In the genomic region with DNA sequence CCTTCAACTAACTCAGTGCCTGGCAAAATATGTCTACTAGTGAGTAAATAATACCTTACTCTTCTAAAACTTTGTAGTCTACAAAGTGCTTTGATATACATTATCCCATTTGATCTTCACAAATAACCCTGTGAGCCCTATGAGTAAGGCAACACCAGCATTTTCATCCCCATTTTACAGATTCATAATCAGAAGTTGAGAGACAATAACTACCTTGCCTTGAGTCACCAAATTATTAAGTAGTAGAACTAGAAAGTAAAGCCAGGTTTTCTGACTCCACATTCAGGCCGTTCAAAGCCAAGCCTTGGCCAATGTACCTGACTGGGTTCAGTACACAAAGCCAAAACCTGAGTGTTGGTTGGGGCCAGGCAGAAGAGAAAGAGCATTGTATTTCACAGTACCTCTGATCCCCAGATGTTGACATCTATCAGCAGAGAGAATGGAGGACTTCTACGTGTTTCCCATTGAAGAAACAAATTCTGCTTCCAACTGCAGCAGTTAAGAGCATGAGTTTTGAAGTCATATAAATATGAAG, we compare ENCODE assay signal across 33 cellular contexts.
"Had no signal": no experiment of that assay in that cellular context is flagged by ENCODE, and none has a peak within 500 bp of the region (broad histone marks: within the 10 kb centered on the region; RNA-seq: fewer than 3 reads in every experiment).

No MANE protein-coding gene starts in this region.

- H2AFZ ChIP-seq: parathyroid adenoma had no signal

- H3K4me1 Mint-ChIP-seq: naive thymus-derived CD8-positive, alpha-beta T cell; nephron progenitor cell; neural crest cell; stimulated activated memory B cell treated with anti-CD40 and anti-IgM and Interleukin-4, amounts not matched to agents 10 μg/mL and 1 μg/mL and 100 μg/mL, for 72 hours; stimulated activated naive CD8-positive, alpha-beta T cell treated with anti-CD3 and anti-CD28 coated beads, Interleukin-15, amount 100 ng/mL, for 72 hours had no signal

- H3K4me3 Mint-ChIP-seq: naive thymus-derived CD8-positive, alpha-beta T cell; natural killer cell treated with Interleukin-12 subunit alpha and Interleukin-12 subunit beta and Interleukin-15 and Interleukin-18, amount 100 ng/mL, for 72 hours; nephron progenitor cell; neural crest cell; stimulated activated memory B cell treated with anti-CD40 and anti-IgM and Interleukin-4, amounts not matched to agents 10 μg/mL and 1 μg/mL and 100 μg/mL, for 72 hours; stimulated activated naive CD8-positive, alpha-beta T cell treated with anti-CD3 and anti-CD28 coated beads, Interleukin-15, amount 100 ng/mL, for 72 hours; type B pancreatic cell had no signal

- H3K27ac ChIP-seq: neutrophil, ovary, parathyroid adenoma, psoas muscle, right lobe of liver, sigmoid colon, spleen, suprapubic skin, testis, tibial artery, transverse colon, upper lobe of right lung, uterus had no signal

- FAIRE-seq: small intestine had no signal

- H3K27me3 Mint-ChIP-seq: natural killer cell treated with Interleukin-12 subunit alpha and Interleukin-12 subunit beta and Interleukin-15 and Interleukin-18, amount 100 ng/mL, for 72 hours; progenitor cell of endocrine pancreas; stimulated activated naive CD8-positive, alpha-beta T cell treated with anti-CD3 and anti-CD28 coated beads, Interleukin-15, amount 100 ng/mL, for 72 hours; type B pancreatic cell had no signal

- H3K36me3 Mint-ChIP-seq: naive thymus-derived CD8-positive, alpha-beta T cell; natural killer cell treated with Interleukin-12 subunit alpha and Interleukin-12 subunit beta and Interleukin-15 and Interleukin-18, amount 100 ng/mL, for 72 hours; stimulated activated memory B cell treated with anti-CD40 and anti-IgM and Interleukin-4, amounts not matched to agents 10 μg/mL and 1 μg/mL and 100 μg/mL, for 72 hours; type B pancreatic cell had no signal

- H3K27ac Mint-ChIP-seq: naive thymus-derived CD8-positive, alpha-beta T cell; natural killer cell treated with Interleukin-12 subunit alpha and Interleukin-12 subunit beta and Interleukin-15 and Interleukin-18, amount 100 ng/mL, for 72 hours; nephron progenitor cell; progenitor cell of endocrine pancreas; stimulated activated memory B cell treated with anti-CD40 and anti-IgM and Interleukin-4, amounts not matched to agents 10 μg/mL and 1 μg/mL and 100 μg/mL, for 72 hours; stimulated activated naive CD8-positive, alpha-beta T cell treated with anti-CD3 and anti-CD28 coated beads, Interleukin-15, amount 100 ng/mL, for 72 hours; type B pancreatic cell had no signal

- H3K4me1 ChIP-seq: parathyroid adenoma, sigmoid colon, spleen, suprapubic skin, testis, tibial artery, transverse colon, upper lobe of right lung, uterus had no signal

- H3K9me3 Mint-ChIP-seq: naive thymus-derived CD8-positive, alpha-beta T cell; nephron progenitor cell; neural crest cell; stimulated activated memory B cell treated with anti-CD40 and anti-IgM and Interleukin-4, amounts not matched to agents 10 μg/mL and 1 μg/mL and 100 μg/mL, for 72 hours; stimulated activated naive CD8-positive, alpha-beta T cell treated with anti-CD3 and anti-CD28 coated beads, Interleukin-15, amount 100 ng/mL, for 72 hours; type B pancreatic cell had no signal

- H3K27me3 ChIP-seq: neutrophil, ovary, right lobe of liver, sigmoid colon, spleen, suprapubic skin, testis, tibial artery, transverse colon, upper lobe of right lung, uterus had no signal

- H3K4me3 ChIP-seq: ovary, psoas muscle, right lobe of liver, sigmoid colon, spleen, suprapubic skin, testis, tibial artery, transverse colon, upper lobe of right lung, uterus had no signal

- H3K9ac ChIP-seq: parathyroid adenoma had no signal

- H3K79me2 ChIP-seq: parathyroid adenoma had no signal

- H3K36me3 ChIP-seq: neutrophil, ovary, right lobe of liver, sigmoid colon, spleen, suprapubic skin, tibial artery, transverse colon, upper lobe of right lung, uterus had no signal

- ATAC-seq: naive thymus-derived CD8-positive, alpha-beta T cell; natural killer cell treated with Interleukin-12 subunit alpha and Interleukin-12 subunit beta and Interleukin-15 and Interleukin-18, amount 100 ng/mL, for 72 hours; psoas muscle; right cardiac atrium; stimulated activated memory B cell treated with anti-CD40 and anti-IgM and Interleukin-4, amounts not matched to agents 10 μg/mL and 1 μg/mL and 100 μg/mL, for 72 hours; stimulated activated naive CD8-positive, alpha-beta T cell treated with anti-CD3 and anti-CD28 coated beads, Interleukin-15, amount 100 ng/mL, for 72 hours; stimulated activated naive CD8-positive, alpha-beta T cell treated with anti-CD3 and anti-CD28 coated beads, Interleukin-15, Interleukin-2, amounts not matched to agents 100 U/mL and 50 U/mL, for 24 hours; upper lobe of right lung had no signal

- H3K9me3 ChIP-seq: neutrophil, ovary, psoas muscle, right lobe of liver, sigmoid colon, spleen, suprapubic skin, testis, tibial artery, transverse colon, upper lobe of right lung, uterus had no signal

- DNase-seq: naive thymus-derived CD8-positive, alpha-beta T cell; nephron progenitor cell; nucleus accumbens; ovary; posterior cingulate gyrus; psoas muscle; right cardiac atrium; right lobe of liver; sigmoid colon; small intestine; spleen; stimulated activated CD4-positive, alpha-beta T cell treated with anti-CD3 and anti-CD28 coated beads, Interleukin-12 subunit alpha, Interleukin-12 subunit beta, amount 100 ng/mL, for 4 hours; stimulated activated CD4-positive, alpha-beta T cell treated with anti-CD3 and anti-CD28 coated beads, Interleukin-1b, Interleukin-23, amount 100 ng/mL, for 48 hours; stimulated activated CD4-positive, alpha-beta T cell treated with anti-CD3 and anti-CD28 coated beads, Interleukin-4, amount 100 ng/mL, for 1 hour; stimulated activated CD4-positive, alpha-beta T cell treated with anti-CD3 and anti-CD28 coated beads, Interleukin-4, amount 100 ng/mL, for 4 hours; stimulated activated CD8-positive, alpha-beta memory T cell treated with anti-CD3 and anti-CD28 coated beads, Interleukin-4, amount 100 ng/mL, for 48 hours; stimulated activated naive CD4-positive, alpha-beta T cell; stimulated activated naive CD8-positive, alpha-beta T cell treated with anti-CD3 and anti-CD28 coated beads, Interleukin-15, amount 100 ng/mL, for 72 hours; stimulated activated naive CD8-positive, alpha-beta T cell treated with anti-CD3 and anti-CD28 coated beads, Interleukin-15, Interleukin-2, amounts not matched to agents 100 U/mL and 50 U/mL, for 24 hours; substantia nigra; testis; tibial artery; transverse colon; upper lobe of right lung; uterus had no signal
